ENCODE assay signal across 10 cellular contexts in the genomic region with DNA sequence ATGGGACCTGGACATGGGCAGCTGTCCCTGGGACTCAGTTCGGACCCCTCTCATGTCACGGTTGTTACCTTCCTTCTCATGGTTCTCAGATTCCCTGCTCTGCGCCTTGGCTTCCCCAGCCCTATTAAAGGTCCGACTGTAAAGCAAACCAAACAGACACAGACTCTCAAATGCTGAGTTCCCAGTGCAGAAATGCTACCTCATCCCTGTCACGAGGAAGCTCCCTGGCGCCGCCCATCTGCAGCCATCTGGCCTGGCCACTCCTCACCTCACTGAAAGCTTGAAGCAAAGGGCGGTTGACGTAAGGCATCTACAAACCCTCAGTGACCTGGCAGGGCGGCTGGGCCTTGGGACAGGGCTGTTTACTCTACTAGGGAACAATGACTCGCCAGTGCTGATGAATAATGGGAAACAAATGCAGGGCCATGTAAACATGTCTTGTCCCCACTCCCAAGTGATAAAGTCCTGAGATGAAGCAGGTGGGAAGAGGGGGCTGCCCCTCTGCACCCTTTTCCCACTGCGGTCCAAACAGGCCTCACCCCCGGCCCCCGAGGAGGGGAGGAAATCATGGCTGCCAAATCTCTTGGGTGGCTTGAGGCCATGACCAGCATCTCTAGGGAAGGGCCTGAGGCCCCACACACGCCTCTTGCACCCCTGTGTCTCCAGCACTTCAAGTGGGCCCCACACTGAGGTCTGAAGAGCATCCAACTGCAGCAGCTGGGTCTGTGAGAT. TPM values are rescaled to one million over a fixed set of nuclear protein-coding genes. Genes with fewer than 3 reads are reported as not detected.
DNase-seq lines count a peak whose midpoint lies in the region; ATAC-seq and TF ChIP-seq lines count a peak whose summit lies in the region.
"Had no signal": no experiment of that assay in that cellular context is flagged by ENCODE, and none has a peak within 500 bp of the region (broad histone marks: within the 10 kb centered on the region; RNA-seq: fewer than 3 reads in every experiment).

No MANE protein-coding gene starts in this region.

- no peak overlapping the region for H4K12ac ChIP-seq in trophoblast cell (ENCODE audit: low read depth, low read length)

- in situ Hi-C loops in GM13976 (cut with MboI; ENCODE audit: low sequenced_read_pairs, unreplicated experiment), result no loop called here

- DNase-seq in DMS53 (lab: John Stamatoyannopoulos, UW) (peak; percentile 98), NCI-H446 (lab: John Stamatoyannopoulos, UW) (peak; percentile 44 to 74), erythroblast (lab: John Stamatoyannopoulos, UW) (peak; percentile 61 to 78), trophoblast cell (peak; percentile 96 to 97), body of pancreas (no peak), T-helper 17 cell (no peak), GM13976 (ENCODE audit: low spot score) (no peak)

- intact Hi-C loops in body of pancreas (cut with DNase I), result no loop called here

- no peaks in the 10 kb centered on the region for H3K9me3 ChIP-seq in trophoblast cell (ENCODE audit: insufficient read depth, low read depth, low read length)
- H3K9me3 ChIP-seq in body of pancreas, result no peaks in the 10 kb centered on the region
- H3K9me3 ChIP-seq in T-helper 17 cell (ENCODE audit: control insufficient read depth, low read length, poor library complexity, severe bottlenecking), result no peaks in the 10 kb centered on the region
- H3K9me3 ChIP-seq: thoracic aorta had no signal

- no peak overlapping the region for H2AK5ac ChIP-seq in trophoblast cell (ENCODE audit: low read length)

- ATAC-seq in GM18517 (IDR thresholded peaks at IDR 0.05; ENCODE audit: unreplicated experiment), result no peak
- no peak for ATAC-seq in body of pancreas
- ATAC-seq in T-helper 17 cell, result no peak

- H2BK120ac ChIP-seq in trophoblast cell (ENCODE audit: insufficient read depth, low read length, poor library complexity), result no peak overlapping the region

- H3K27me3 Mint-ChIP-seq in T-helper 17 cell, result no peaks in the 10 kb centered on the region

- H4K91ac ChIP-seq in trophoblast cell (ENCODE audit: low read depth, low read length), result no peak overlapping the region

- no peak overlapping the region for H3K23ac ChIP-seq in trophoblast cell (ENCODE audit: low read length)

- H3K79me1 ChIP-seq in trophoblast cell (ENCODE audit: low read length), result no peaks in the 10 kb centered on the region

- WGBS in trophoblast cell (ENCODE audit: extremely low coverage, insufficient coverage, insufficient read length), result no CpG with 5 or more reads among the region's 15 CpGs
- WGBS in body of pancreas, 2 donors, result 77 to 78% methylated on average over 14 to 15 of the region's 15 CpGs

- H3K36me3 ChIP-seq in trophoblast cell (ENCODE audit: control insufficient read depth in 1 of 2, insufficient read depth in 2 of 2, low read length in 2 of 2) (no peaks in the 10 kb centered on the region), body of pancreas (replicated peaks in 1 of 2; ENCODE audit: insufficient read depth in 1 of 2, low read depth in 2 of 2) (no peaks in the 10 kb centered on the region)
- H3K36me3 ChIP-seq: thoracic aorta had no signal

- no peak overlapping the region for H4K8ac ChIP-seq in trophoblast cell (ENCODE audit: low read depth, low read length)

- no peak overlapping the region for H3K27ac Mint-ChIP-seq in T-helper 17 cell

- no peaks in the 10 kb centered on the region for H3K27me3 ChIP-seq in trophoblast cell (ENCODE audit: insufficient read depth, low read length)
- H3K27me3 ChIP-seq in body of pancreas, result no peaks in the 10 kb centered on the region

- H3K18ac ChIP-seq in trophoblast cell (ENCODE audit: low read length), result no peak overlapping the region

- TF ChIP-seq POLR2A in erythroblast (IDR thresholded peaks at IDR 0.05; ENCODE audit: low read length) (no peak), body of pancreas (IDR thresholded peaks at IDR 0.05) (no peak)

- no peaks in the 10 kb centered on the region for H3K36me3 Mint-ChIP-seq in T-helper 17 cell (ENCODE audit: low read depth)

- H3K4me1 ChIP-seq in trophoblast cell (ENCODE audit: control insufficient read depth in 1 of 2, insufficient read depth in 2 of 2, low read length in 2 of 2) (peaks cover 0 to 6% of the 10 kb centered on the region in 2 experiments), body of pancreas (no peaks in the 10 kb centered on the region)

- H3K4me3 Mint-ChIP-seq in T-helper 17 cell, result no peak overlapping the region

- H2BK12ac ChIP-seq in trophoblast cell (ENCODE audit: low read length), result no peak overlapping the region

- H3K4ac ChIP-seq in trophoblast cell (ENCODE audit: low read depth, low read length), result no peak overlapping the region

- H3K27ac ChIP-seq in trophoblast cell (ENCODE audit: low read depth, low read length) (no peak overlapping the region), body of pancreas (no peak overlapping the region)
- H3K27ac ChIP-seq: thoracic aorta had no signal

- no peak overlapping the region for H2BK5ac ChIP-seq in trophoblast cell (ENCODE audit: low read depth, low read length, poor library complexity)

- H3K4me3 ChIP-seq in trophoblast cell (ENCODE audit: low read depth, low read length), result no peak overlapping the region
- H3K4me3 ChIP-seq in body of pancreas, result no peak overlapping the region
- H3K4me3 ChIP-seq: thoracic aorta had no signal

- TF ChIP-seq CTCF in body of pancreas (IDR thresholded peaks at IDR 0.05), result no peak
- TF ChIP-seq CTCF in GM13976 (IDR thresholded peaks at IDR 0.05; ENCODE audit: borderline replicate concordance, control extremely low read depth, extremely low read depth, insufficient read depth, missing control alignments), result no peak

- no peak overlapping the region for H3K4me2 ChIP-seq in trophoblast cell (ENCODE audit: low read length)

- H3K79me2 ChIP-seq in trophoblast cell (ENCODE audit: control insufficient read depth, insufficient read depth, low read length, poor library complexity), result no peaks in the 10 kb centered on the region

- H2AFZ ChIP-seq in trophoblast cell (ENCODE audit: insufficient read depth, low read length, poor library complexity), result no peak overlapping the region

- H3K9ac ChIP-seq in trophoblast cell (ENCODE audit: low read length), result no peak overlapping the region

- H3K4me1 Mint-ChIP-seq in T-helper 17 cell, result peaks cover 2% of the 10 kb centered on the region

- no peak overlapping the region for H3K14ac ChIP-seq in trophoblast cell (ENCODE audit: low read length)

RNA-seq across cellular contexts. Expression of a gene that starts 49.3 kb away (rescaled TPM):
- 0.08 and 0.12 TPM in 2 replicates for polyA plus RNA-seq in trophoblast cell (2013)
- total RNA-seq in body of pancreas (under 1 TPM; under 0.01 to 0.26 TPM), T-helper 17 cell (not detected)
- total RNA-seq: pulmonary artery endothelial cell had no signal

Comparison
In these comparisons a context has a peak if more than half of its experiments do, and no peak if none do; other contexts are left out.
1. DNase-seq: peak in DMS53 (single experiment), NCI-H446 (2 of 2), erythroblast (2 of 2) and trophoblast cell (2 of 2); none in body of pancreas (0 of 4), T-helper 17 cell (0 of 3) and GM13976 (single experiment).